ENCODE assay signal across 2 cellular contexts in genomic region chr6:63211343-63211742, GRCh38. TPM values are rescaled to one million over a fixed set of nuclear protein-coding genes. Genes with fewer than 3 reads are reported as not detected.
"Had no signal": no experiment of that assay in that cellular context is flagged by ENCODE, and none has a peak within 500 bp of the region (broad histone marks: within the 10 kb centered on the region; RNA-seq: fewer than 3 reads in every experiment).

Gene FKBP1C (plus strand): TSS chr6:63211469.

RNA-seq across cellular contexts. Expression of gene FKBP1C, which starts in this region (rescaled TPM):
- total RNA-seq: sigmoid colon, skeletal muscle tissue had no signal
